19 cellular contexts compared by ENCODE assay signal in genomic region chr7:50860598-50860997, GRCh38.
"Had no signal": no experiment of that assay in that cellular context is flagged by ENCODE, and none has a peak within 500 bp of the region (broad histone marks: within the 10 kb centered on the region; RNA-seq: fewer than 3 reads in every experiment).

No MANE protein-coding gene starts in this region.

- DNase-seq: dermis blood vessel endothelial cell; dorsolateral prefrontal cortex; effector CD4-positive, alpha-beta T cell; effector memory CD4-positive, alpha-beta T cell; esophagus squamous epithelium; foreskin keratinocyte; heart left ventricle; hypothalamus; immature natural killer cell; left cardiac atrium; left lung; left ventricle myocardium superior; lower lobe of right lung; mammary epithelial cell; mesendoderm; midbrain had no signal

- H3K9me3 ChIP-seq: esophagus squamous epithelium, gastroesophageal sphincter, heart left ventricle, left lung, lower lobe of right lung had no signal

- H3K4me3 ChIP-seq: coronary artery, dorsolateral prefrontal cortex, esophagus squamous epithelium, gastroesophageal sphincter, heart left ventricle, hepatocyte, left lung, lower lobe of right lung had no signal

- H3K27ac ChIP-seq: coronary artery, dorsolateral prefrontal cortex, esophagus squamous epithelium, foreskin keratinocyte, gastroesophageal sphincter, heart left ventricle, hepatocyte, left lung, lower lobe of right lung had no signal

- ATAC-seq: foreskin keratinocyte, gastroesophageal sphincter, heart left ventricle, left cardiac atrium, left lung, left ventricle myocardium superior, lower lobe of right lung had no signal

- H3K36me3 ChIP-seq: esophagus squamous epithelium, gastroesophageal sphincter, heart left ventricle, left lung, lower lobe of right lung had no signal

- H3K27me3 ChIP-seq: esophagus squamous epithelium, heart left ventricle, hepatocyte, left lung had no signal

- H3K4me1 ChIP-seq: foreskin keratinocyte, gastroesophageal sphincter, left lung, lower lobe of right lung had no signal
